In the genomic region with DNA sequence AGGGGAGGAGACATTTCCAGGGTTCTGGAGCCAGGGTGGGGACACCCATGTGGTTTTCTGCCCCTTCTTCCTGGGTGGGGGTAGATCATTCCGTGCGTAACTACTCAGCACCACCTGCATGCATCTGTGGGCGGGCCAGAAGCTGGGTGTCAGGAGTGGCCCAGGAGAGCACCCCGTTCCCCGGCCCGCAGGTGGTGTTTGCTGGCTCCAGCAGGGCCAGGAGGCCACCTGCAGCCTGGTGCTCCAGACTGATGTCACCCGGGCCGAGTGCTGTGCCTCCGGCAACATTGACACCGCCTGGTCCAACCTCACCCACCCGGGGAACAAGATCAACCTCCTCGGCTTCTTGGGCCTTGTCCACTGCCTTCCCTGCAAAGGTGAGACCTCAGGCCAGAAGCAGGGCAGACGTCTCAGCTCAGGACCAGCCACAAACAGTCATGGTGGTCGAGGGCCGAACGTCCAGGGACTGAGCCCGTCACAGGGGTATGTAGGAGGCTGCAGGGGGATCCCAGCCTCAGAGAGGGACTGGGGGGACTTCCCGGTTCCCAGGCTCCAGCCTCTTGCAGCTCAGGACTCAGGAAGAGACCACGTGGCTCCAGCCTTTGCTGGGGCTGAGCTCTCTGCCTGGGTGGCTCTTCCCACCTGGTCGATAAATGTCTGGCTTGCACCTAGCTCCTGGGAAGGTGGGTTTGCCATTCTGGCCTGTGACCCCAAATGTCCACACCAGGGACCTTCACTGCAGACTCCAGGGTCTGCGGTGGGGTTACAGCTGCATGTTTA, we compare ENCODE assay signal across 10 cellular contexts.
DNase-seq lines count a peak whose midpoint lies in the region; ATAC-seq and TF ChIP-seq lines count a peak whose summit lies in the region.
"Had no signal": no experiment of that assay in that cellular context is flagged by ENCODE, and none has a peak within 500 bp of the region (broad histone marks: within the 10 kb centered on the region; RNA-seq: fewer than 3 reads in every experiment).

No MANE protein-coding gene starts in this region.

- H3K4me1 ChIP-seq in stomach smooth muscle (ENCODE audit: control insufficient read depth, insufficient read depth, low read length) = peaks cover 30% of the 10 kb centered on the region

- DNase-seq in NCI-H1105 treated with DMSO at 0.1 percent for 48 hours (lab: John Stamatoyannopoulos, UW) (peak; percentile 6), NCI-H1105 (lab: John Stamatoyannopoulos, UW) (no peak), foreskin fibroblast (peak in 1 of 2 donors; percentile 37), SIG-M5 (lab: John Stamatoyannopoulos, UW) (no peak), AML-193 (lab: John Stamatoyannopoulos, UW) (no peak)
- DNase-seq: spleen had no signal

- 0 out of 2 replicates have a peak, but pooled peaks have one; percentile 12 for TF ChIP-seq POLR2A in Raji (IDR thresholded peaks at IDR 0.05; ENCODE audit: insufficient read depth, low read depth, low read length)

- TF ChIP-seq CTCF in foreskin fibroblast (IDR thresholded peaks at IDR 0.05; ENCODE audit: low read depth, low read length) = no peak

- H3K36me3 ChIP-seq in stomach smooth muscle (ENCODE audit: control insufficient read depth in 2 of 2, insufficient read depth in 2 of 2, low read length in 2 of 2) = peaks cover 0 to 2% of the 10 kb centered on the region in 2 donors
- H3K36me3 ChIP-seq: spleen had no signal

- peaks cover 0 to 2% of the 10 kb centered on the region in 2 donors for H3K27me3 ChIP-seq in stomach smooth muscle (ENCODE audit: control insufficient read depth in 1 of 2, insufficient read depth in 2 of 2, low read length in 2 of 2)

- H3K4me3 ChIP-seq in foreskin fibroblast (ENCODE audit: low read depth in 1 of 2, low read length in 2 of 2) = peak overlapping the region; percentile 20 to 66
- peak overlapping the region; percentile 55 to 83 for H3K4me3 ChIP-seq in stomach smooth muscle (ENCODE audit: low read length in 2 of 2)

- H3K9me3 ChIP-seq in stomach smooth muscle (ENCODE audit: control insufficient read depth in 2 of 2, low read length in 2 of 2) = no peaks in the 10 kb centered on the region
- H3K9me3 ChIP-seq: spleen had no signal

- H3K27ac ChIP-seq in stomach smooth muscle (ENCODE audit: low read length) = peak overlapping the region; percentile 77

- H3K9ac ChIP-seq in stomach smooth muscle (ENCODE audit: low read length in 2 of 2) = peak overlapping the region in 1 of 2 donors; percentile 94

- ATAC-seq in GM19035 (IDR thresholded peaks at IDR 0.05; ENCODE audit: unreplicated experiment) = no peak
- ATAC-seq: esophagus mucosa had no signal
